Comparison of ENCODE assay signal across 8 cellular contexts in genomic region chr1:54581621-54582035, GRCh38. TPM values are rescaled to one million over a fixed set of nuclear protein-coding genes. Genes with fewer than 3 reads are reported as not detected.
DNase-seq lines count a peak whose midpoint lies in the region; ATAC-seq and TF ChIP-seq lines count a peak whose summit lies in the region.

No MANE protein-coding gene starts in this region.

- no peaks in the 10 kb centered on the region for H3K4me1 Mint-ChIP-seq in activated CD8-positive, alpha-beta memory T cell treated with anti-CD3 and anti-CD28 coated beads, Interleukin-2, amount 10 ng/mL, durations not matched to agents 7 days and 5 days

- no peak overlapping the region for H3K4me3 Mint-ChIP-seq in activated CD8-positive, alpha-beta memory T cell treated with anti-CD3 and anti-CD28 coated beads, Interleukin-2, amount 10 ng/mL, durations not matched to agents 7 days and 5 days

- no peaks in the 10 kb centered on the region for H3K27me3 ChIP-seq in skeletal muscle tissue (ENCODE audit: control insufficient read depth in 3 of 3, insufficient read depth in 3 of 3, low read length in 3 of 3)

- DNase-seq in left ventricle myocardium superior, result peak; percentile 95
- DNase-seq in activated CD8-positive, alpha-beta memory T cell treated with anti-CD3 and anti-CD28 coated beads, Interleukin-2, amount 10 ng/mL, durations not matched to agents 7 days and 5 days, result no peak

- H3K36me3 ChIP-seq in HEK293 (ENCODE audit: control insufficient read depth in 2 of 2, insufficient read depth in 1 of 2, low read length in 2 of 2) (no peaks in the 10 kb centered on the region), skeletal muscle tissue (ENCODE audit: control insufficient read depth in 3 of 3, insufficient read depth in 3 of 3, low read length in 3 of 3) (peaks cover 0 to 5% (median 0%) of the 10 kb centered on the region in 3 donors)

- H3K4me1 ChIP-seq in HEK293 (ENCODE audit: control insufficient read depth, insufficient read depth, low read length) (no peaks in the 10 kb centered on the region), skeletal muscle tissue (ENCODE audit: control insufficient read depth in 3 of 3, insufficient read depth in 3 of 3, low read length in 3 of 3) (peaks cover 61 to 91% (median 87%) of the 10 kb centered on the region in 3 donors)

- H3K27ac ChIP-seq in HEK293 (ENCODE audit: extremely low read depth, low read depth, low read length) (no peak overlapping the region), angular gyrus (ENCODE audit: low read depth, low read length) (peak overlapping the region; percentile 34), skeletal muscle tissue (ENCODE audit: low read depth, low read length) (peak overlapping the region; percentile 90)

- no peak overlapping the region for H3K27ac Mint-ChIP-seq in activated CD8-positive, alpha-beta memory T cell treated with anti-CD3 and anti-CD28 coated beads, Interleukin-2, amount 10 ng/mL, durations not matched to agents 7 days and 5 days

- no peak for TF ChIP-seq CTCF in HEK293 (tag by site-specific recombination; IDR thresholded peaks at IDR 0.05)

- H3K4me3 ChIP-seq in HEK293 (ENCODE audit: low read depth, low read length) (no peak overlapping the region), skeletal muscle tissue (ENCODE audit: low read length in 3 of 3) (peak overlapping the region in 1 of 3 donors; percentile 49)

- H3K9me3 ChIP-seq in HEK293 (ENCODE audit: control insufficient read depth, insufficient read depth, low read depth, low read length) (no peaks in the 10 kb centered on the region), skeletal muscle tissue (ENCODE audit: control insufficient read depth in 3 of 3, low read length in 3 of 3) (no peaks in the 10 kb centered on the region)

- ATAC-seq in left ventricle myocardium superior (peak; percentile 82), GM18873 (IDR thresholded peaks at IDR 0.05; ENCODE audit: low FRiP score, unreplicated experiment) (no peak), GM19397 (IDR thresholded peaks at IDR 0.05; ENCODE audit: unreplicated experiment) (no peak), HG03342 (IDR thresholded peaks at IDR 0.05; ENCODE audit: unreplicated experiment) (no peak)
- ATAC-seq in activated CD8-positive, alpha-beta memory T cell treated with anti-CD3 and anti-CD28 coated beads, Interleukin-2, amount 10 ng/mL, durations not matched to agents 7 days and 5 days, result no peak

- peak overlapping the region in 2 of 3 donors; percentile 60 to 86 for H3K9ac ChIP-seq in skeletal muscle tissue (ENCODE audit: low read depth in 1 of 3, low read length in 3 of 3)

- H3K36me3 Mint-ChIP-seq in activated CD8-positive, alpha-beta memory T cell treated with anti-CD3 and anti-CD28 coated beads, Interleukin-2, amount 10 ng/mL, durations not matched to agents 7 days and 5 days, result no peaks in the 10 kb centered on the region

- no peaks in the 10 kb centered on the region for H3K9me3 Mint-ChIP-seq in activated CD8-positive, alpha-beta memory T cell treated with anti-CD3 and anti-CD28 coated beads, Interleukin-2, amount 10 ng/mL, durations not matched to agents 7 days and 5 days (ENCODE audit: low read depth)

- intact Hi-C loops in left ventricle myocardium superior (cut with micrococcal nuclease), result no loop called here

- no peaks in the 10 kb centered on the region for H3K27me3 Mint-ChIP-seq in activated CD8-positive, alpha-beta memory T cell treated with anti-CD3 and anti-CD28 coated beads, Interleukin-2, amount 10 ng/mL, durations not matched to agents 7 days and 5 days

- POLR2A ChIA-PET in HEK293 (lab: Yijun Ruan, JAX), result no interaction called here

- CTCF ChIA-PET in HEK293 (lab: Yijun Ruan, JAX), result no interaction called here
- CTCF ChIA-PET in activated CD8-positive, alpha-beta memory T cell treated with anti-CD3 and anti-CD28 coated beads, Interleukin-2, amount 10 ng/mL, durations not matched to agents 7 days and 5 days (lab: Charles Lee), result no interaction called here

TF ChIP-seq in HEK293, 187 proteins besides CTCF, POLR2A, EP300 and RAD21 (continues in another document):
- TF ChIP-seq ZFHX2 (tag by site-specific recombination; conservative IDR thresholded peaks at IDR 0.05), result peak; percentile 73
- TF ChIP-seq KLF10 (tag by site-specific recombination; IDR thresholded peaks at IDR 0.05), result peak; percentile 81
- no peak for TF ChIP-seq ZNF701 (tag by site-specific recombination; IDR thresholded peaks at IDR 0.05)
- TF ChIP-seq ZIC2 (tag by site-specific recombination; IDR thresholded peaks at IDR 0.05), result peak; percentile 50
- TF ChIP-seq ZNF777 (tag by site-specific recombination; IDR thresholded peaks at IDR 0.05; ENCODE audit: borderline replicate concordance), result no peak
- no peak for TF ChIP-seq ZNF473 (tag by site-specific recombination; IDR thresholded peaks at IDR 0.05)
- no peak for TF ChIP-seq EGR2 (tag by site-specific recombination; IDR thresholded peaks at IDR 0.05; ENCODE audit: low read depth)
- TF ChIP-seq SALL2 (tag by site-specific recombination; IDR thresholded peaks at IDR 0.05; ENCODE audit: borderline replicate concordance), result no peak
- no peak for TF ChIP-seq ZNF174 (tag by site-specific recombination; IDR thresholded peaks at IDR 0.05)
- no peak for TF ChIP-seq ZNF324 (tag by site-specific recombination; IDR thresholded peaks at IDR 0.05)
- TF ChIP-seq ZNF16 (tag by site-specific recombination; IDR thresholded peaks at IDR 0.05; ENCODE audit: low read depth), result no peak
- TF ChIP-seq SCRT2 (tag by site-specific recombination; IDR thresholded peaks at IDR 0.05), result peak; percentile 38; the same call in 1 of the 2 replicates
- TF ChIP-seq ZNF837 (tag by site-specific recombination; IDR thresholded peaks at IDR 0.05), result no peak
- TF ChIP-seq ZBTB8A (tag by site-specific recombination; IDR thresholded peaks at IDR 0.05), result peak; percentile 55
- no peak for TF ChIP-seq ZNF518A (tag by site-specific recombination; conservative IDR thresholded peaks at IDR 0.05; ENCODE audit: low read depth)
- TF ChIP-seq ZBTB17 (tag by site-specific recombination; IDR thresholded peaks at IDR 0.05), result peak; percentile 39; the same call in 1 of the 2 replicates
- no peak for TF ChIP-seq ZNF19 (tag by site-specific recombination; IDR thresholded peaks at IDR 0.05; ENCODE audit: low read depth)
- no peak for TF ChIP-seq ZNF548 (tag by site-specific recombination; IDR thresholded peaks at IDR 0.05)

RNA-seq across cellular contexts. Expression of gene ACOT11, which starts 33.6 kb away (rescaled TPM):
- total RNA-seq in left ventricle myocardium superior (48.9 TPM), skeletal muscle tissue (4.7 TPM)
- under 1 TPM; 0.58 to 0.96 TPM for total RNA-seq in activated CD8-positive, alpha-beta memory T cell treated with anti-CD3 and anti-CD28 coated beads, Interleukin-2, amount 10 ng/mL, durations not matched to agents 7 days and 5 days

RNA-seq across cellular contexts. Expression of gene FAM151A, which starts 41.7 kb away (rescaled TPM):
- total RNA-seq in left ventricle myocardium superior (1.2 TPM), skeletal muscle tissue (not detected)
- total RNA-seq in activated CD8-positive, alpha-beta memory T cell treated with anti-CD3 and anti-CD28 coated beads, Interleukin-2, amount 10 ng/mL, durations not matched to agents 7 days and 5 days, result not detected

RNA-seq across cellular contexts. Expression of gene MROH7, which starts 60.0 kb away (rescaled TPM):
- total RNA-seq in left ventricle myocardium superior (7.0 TPM), skeletal muscle tissue (1.6 TPM)
- total RNA-seq in activated CD8-positive, alpha-beta memory T cell treated with anti-CD3 and anti-CD28 coated beads, Interleukin-2, amount 10 ng/mL, durations not matched to agents 7 days and 5 days, result not detected
